Comparison of ENCODE assay signal across 15 cellular contexts in genomic region chr6:107246249-107246971, GRCh38.
"Had no signal": no experiment of that assay in that cellular context is flagged by ENCODE, and none has a peak within 500 bp of the region (broad histone marks: within the 10 kb centered on the region; RNA-seq: fewer than 3 reads in every experiment).

No MANE protein-coding gene starts in this region.

- H3K4me3 ChIP-seq: cardiac muscle cell, gastroesophageal sphincter, heart right ventricle had no signal

- DNase-seq: activated CD4-positive, alpha-beta T cell treated with anti-CD3 and anti-CD28 coated beads for 1 hour; activated CD4-positive, alpha-beta T cell treated with anti-CD3 and anti-CD28 coated beads, Interleukin-2, amount 50 U/mL, for 4 hours; activated naive CD4-positive, alpha-beta T cell treated with Interleukin-2 at 50 U/mL for 16 hours; activated naive CD8-positive, alpha-beta T cell treated with anti-CD3 and anti-CD28 coated beads, Interleukin-2, amount 50 U/mL, for 24 hours; activated T-cell treated with anti-CD3 and anti-CD28 coated beads for 4 hours; heart right ventricle; left colon; right cardiac atrium; T-cell; T1000 had no signal

- H3K9me3 ChIP-seq: gastroesophageal sphincter, heart right ventricle had no signal

- H3K9me3 Mint-ChIP-seq: activated naive CD8-positive, alpha-beta T cell treated with anti-CD3 and anti-CD28 coated beads, Interleukin-2, amount 50 U/mL, for 24 hours; activated T-helper 17 cell treated with anti-CD3 and anti-CD28 coated beads, Interleukin-2, amount 50 U/mL, for 72 hours; natural killer cell treated with Interleukin-12 subunit alpha and Interleukin-12 subunit beta and Interleukin-15 and Interleukin-18, amount 100 ng/mL, for 72 hours; stimulated activated naive CD8-positive, alpha-beta T cell treated with anti-CD3 and anti-CD28 coated beads, Interleukin-15, Interleukin-2, amounts not matched to agents 100 ng/mL and 50 ng/mL, for 24 hours; T-cell had no signal

- ATAC-seq: activated naive CD8-positive, alpha-beta T cell treated with anti-CD3 and anti-CD28 coated beads, Interleukin-2, amount 50 U/mL, for 24 hours; activated T-helper 17 cell treated with anti-CD3 and anti-CD28 coated beads, Interleukin-2, amount 50 U/mL, for 72 hours; heart right ventricle; left colon; natural killer cell treated with Interleukin-12 subunit alpha and Interleukin-12 subunit beta and Interleukin-15 and Interleukin-18, amount 100 ng/mL, for 72 hours; right cardiac atrium; T-cell had no signal

- H3K27me3 ChIP-seq: cardiac muscle cell, gastroesophageal sphincter, heart right ventricle had no signal

- H3K4me1 Mint-ChIP-seq: activated naive CD8-positive, alpha-beta T cell treated with anti-CD3 and anti-CD28 coated beads, Interleukin-2, amount 50 U/mL, for 24 hours; activated T-helper 17 cell treated with anti-CD3 and anti-CD28 coated beads, Interleukin-2, amount 50 U/mL, for 72 hours; T-cell had no signal

- H3K27ac Mint-ChIP-seq: activated naive CD8-positive, alpha-beta T cell treated with anti-CD3 and anti-CD28 coated beads, Interleukin-2, amount 50 U/mL, for 24 hours; activated T-helper 17 cell treated with anti-CD3 and anti-CD28 coated beads, Interleukin-2, amount 50 U/mL, for 72 hours; natural killer cell treated with Interleukin-12 subunit alpha and Interleukin-12 subunit beta and Interleukin-15 and Interleukin-18, amount 100 ng/mL, for 72 hours; stimulated activated naive CD8-positive, alpha-beta T cell treated with anti-CD3 and anti-CD28 coated beads, Interleukin-15, Interleukin-2, amounts not matched to agents 100 ng/mL and 50 ng/mL, for 24 hours; T-cell had no signal

- H3K36me3 Mint-ChIP-seq: natural killer cell treated with Interleukin-12 subunit alpha and Interleukin-12 subunit beta and Interleukin-15 and Interleukin-18, amount 100 ng/mL, for 72 hours had no signal

- H3K27me3 Mint-ChIP-seq: activated naive CD8-positive, alpha-beta T cell treated with anti-CD3 and anti-CD28 coated beads, Interleukin-2, amount 50 U/mL, for 24 hours; activated T-helper 17 cell treated with anti-CD3 and anti-CD28 coated beads, Interleukin-2, amount 50 U/mL, for 72 hours; natural killer cell treated with Interleukin-12 subunit alpha and Interleukin-12 subunit beta and Interleukin-15 and Interleukin-18, amount 100 ng/mL, for 72 hours; stimulated activated naive CD8-positive, alpha-beta T cell treated with anti-CD3 and anti-CD28 coated beads, Interleukin-15, Interleukin-2, amounts not matched to agents 100 ng/mL and 50 ng/mL, for 24 hours; T-cell had no signal

- H3K4me3 Mint-ChIP-seq: activated naive CD8-positive, alpha-beta T cell treated with anti-CD3 and anti-CD28 coated beads, Interleukin-2, amount 50 U/mL, for 24 hours; activated T-helper 17 cell treated with anti-CD3 and anti-CD28 coated beads, Interleukin-2, amount 50 U/mL, for 72 hours; natural killer cell treated with Interleukin-12 subunit alpha and Interleukin-12 subunit beta and Interleukin-15 and Interleukin-18, amount 100 ng/mL, for 72 hours; stimulated activated naive CD8-positive, alpha-beta T cell treated with anti-CD3 and anti-CD28 coated beads, Interleukin-15, Interleukin-2, amounts not matched to agents 100 ng/mL and 50 ng/mL, for 24 hours; T-cell had no signal

- H3K27ac ChIP-seq: gastroesophageal sphincter, heart right ventricle had no signal

- H3K4me1 ChIP-seq: gastroesophageal sphincter had no signal

- H3K36me3 ChIP-seq: cardiac muscle cell, heart right ventricle had no signal
